ENCODE assay signal across 1 cellular context in genomic region chr10:91206837-91207474, GRCh38.
TF ChIP-seq lines count a peak whose summit lies in the region.

No MANE protein-coding gene starts in this region.

TF ChIP-seq in GM12878, 131 proteins besides CTCF, POLR2A, EP300 and RAD21 (continued from another document):
- TF ChIP-seq SKIL (IDR thresholded peaks at IDR 0.05; ENCODE audit: low read depth, poor library complexity, severe bottlenecking): no peak
- TF ChIP-seq, protein P1, sequence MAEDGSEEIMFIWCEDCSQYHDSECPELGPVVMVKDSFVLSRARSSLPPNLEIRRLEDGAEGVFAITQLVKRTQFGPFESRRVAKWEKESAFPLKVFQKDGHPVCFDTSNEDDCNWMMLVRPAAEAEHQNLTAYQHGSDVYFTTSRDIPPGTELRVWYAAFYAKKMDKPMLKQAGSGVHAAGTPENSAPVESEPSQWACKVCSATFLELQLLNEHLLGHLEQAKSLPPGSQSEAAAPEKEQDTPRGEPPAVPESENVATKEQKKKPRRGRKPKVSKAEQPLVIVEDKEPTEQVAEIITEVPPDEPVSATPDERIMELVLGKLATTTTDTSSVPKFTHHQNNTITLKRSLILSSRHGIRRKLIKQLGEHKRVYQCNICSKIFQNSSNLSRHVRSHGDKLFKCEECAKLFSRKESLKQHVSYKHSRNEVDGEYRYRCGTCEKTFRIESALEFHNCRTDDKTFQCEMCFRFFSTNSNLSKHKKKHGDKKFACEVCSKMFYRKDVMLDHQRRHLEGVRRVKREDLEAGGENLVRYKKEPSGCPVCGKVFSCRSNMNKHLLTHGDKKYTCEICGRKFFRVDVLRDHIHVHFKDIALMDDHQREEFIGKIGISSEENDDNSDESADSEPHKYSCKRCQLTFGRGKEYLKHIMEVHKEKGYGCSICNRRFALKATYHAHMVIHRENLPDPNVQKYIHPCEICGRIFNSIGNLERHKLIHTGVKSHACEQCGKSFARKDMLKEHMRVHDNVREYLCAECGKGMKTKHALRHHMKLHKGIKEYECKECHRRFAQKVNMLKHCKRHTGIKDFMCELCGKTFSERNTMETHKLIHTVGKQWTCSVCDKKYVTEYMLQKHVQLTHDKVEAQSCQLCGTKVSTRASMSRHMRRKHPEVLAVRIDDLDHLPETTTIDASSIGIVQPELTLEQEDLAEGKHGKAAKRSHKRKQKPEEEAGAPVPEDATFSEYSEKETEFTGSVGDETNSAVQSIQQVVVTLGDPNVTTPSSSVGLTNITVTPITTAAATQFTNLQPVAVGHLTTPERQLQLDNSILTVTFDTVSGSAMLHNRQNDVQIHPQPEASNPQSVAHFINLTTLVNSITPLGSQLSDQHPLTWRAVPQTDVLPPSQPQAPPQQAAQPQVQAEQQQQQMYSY (CRISPR knock-in tag; IDR thresholded peaks at IDR 0.05): no peak
- no peak for TF ChIP-seq TARDBP (IDR thresholded peaks at IDR 0.05; ENCODE audit: borderline replicate concordance)
- TF ChIP-seq GABPA (IDR thresholded peaks at IDR 0.05; ENCODE audit: low read depth): no peak
- TF ChIP-seq TBL1XR1 (IDR thresholded peaks at IDR 0.05; ENCODE audit: low read depth, low read length): no peak
- TF ChIP-seq ZNF622 (IDR thresholded peaks at IDR 0.05): no peak
- peak; percentile 42 for TF ChIP-seq JUNB (IDR thresholded peaks at IDR 0.05)
- TF ChIP-seq RB1 (IDR thresholded peaks at IDR 0.05; ENCODE audit: borderline replicate concordance): no peak
- no peak for TF ChIP-seq ATF2 (IDR thresholded peaks at IDR 0.05; ENCODE audit: low read length)
